Comparison of ENCODE assay signal across 33 cellular contexts in genomic region chr1:219020846-219021245, GRCh38.
DNase-seq lines count a peak whose midpoint lies in the region; ATAC-seq, FAIRE-seq and TF ChIP-seq lines count a peak whose summit lies in the region.
"Had no signal": no experiment of that assay in that cellular context is flagged by ENCODE, and none has a peak within 500 bp of the region (broad histone marks: within the 10 kb centered on the region; RNA-seq: fewer than 3 reads in every experiment).

No MANE protein-coding gene starts in this region.

- no peak overlapping the region for H2BK5ac ChIP-seq in IMR-90 (ENCODE audit: low read depth, low read length, poor library complexity, severe bottlenecking)

- H3K4me2 ChIP-seq in HepG2 (ENCODE audit: low read depth, low read length): no peak overlapping the region
- H3K4me2 ChIP-seq in IMR-90 (ENCODE audit: low read depth, low read length): no peak overlapping the region
- H3K4me2 ChIP-seq in PC-9: no peak overlapping the region
- H3K4me2 ChIP-seq in K562 (ENCODE audit: insufficient read depth, low read length): no peak overlapping the region
- H3K4me2 ChIP-seq: A549; BLaER1; BLaER1 treated with 17β-estradiol and CSF1 and Interleukin-3, amounts not matched to agents 10 nM and 100 nM had no signal

- H3K9me1 ChIP-seq in IMR-90 (ENCODE audit: insufficient read depth, low read length): no peaks in the 10 kb centered on the region
- no peaks in the 10 kb centered on the region for H3K9me1 ChIP-seq in K562 (ENCODE audit: control insufficient read depth, insufficient read depth, low read length)

- H3K9me2 ChIP-seq in PC-9 (ENCODE audit: insufficient read depth): no peaks in the 10 kb centered on the region

- H2AK9ac ChIP-seq in IMR-90 (replicated peaks; ENCODE audit: low read depth, low read length, poor library complexity): no peak overlapping the region

- POLR2A ChIA-PET in HepG2 (lab: Yijun Ruan, JAX) (no interaction called here), IMR-90 (lab: Charles Lee; ENCODE audit: unreplicated experiment) (no interaction called here), PC-9 (lab: Charles Lee; ENCODE audit: unreplicated experiment) (no interaction called here), K562 (lab: Yijun Ruan, JAX) (interaction anchor here (1.0 kb wide), 1 partner anchor 29 kb away, joined by 3 read pairs; no protein-coding TSS in a partner anchor)

- H4K91ac ChIP-seq in IMR-90 (ENCODE audit: insufficient read depth, low read depth, low read length): no peak overlapping the region

- intact Hi-C loops in HepG2 (cut with micrococcal nuclease; ENCODE audit: unreplicated experiment): no loop called here
- intact Hi-C loops in right lobe of liver (cut with DNase I): no loop called here
- intact Hi-C loops in IMR-90 (cut with micrococcal nuclease): no loop called here
- intact Hi-C loops in PC-9 (cut with micrococcal nuclease; ENCODE audit: unreplicated experiment): no loop called here
- intact Hi-C loops in K562 (cut with micrococcal nuclease): no loop called here

- H2AK5ac ChIP-seq in IMR-90 (ENCODE audit: low read depth, low read length): no peak overlapping the region

- no peak overlapping the region for H3K18ac ChIP-seq in IMR-90 (ENCODE audit: low read depth, low read length)

- TF ChIP-seq CTCF in HepG2 (CRISPR knock-in tag; IDR thresholded peaks at IDR 0.05): no peak
- TF ChIP-seq CTCF in right lobe of liver (IDR thresholded peaks at IDR 0.05): no peak
- TF ChIP-seq CTCF in IMR-90 (conservative IDR thresholded peaks at IDR 0.05; ENCODE audit: low read depth, low read length): no peak
- no peak for TF ChIP-seq CTCF in PC-9 (conservative IDR thresholded peaks at IDR 0.05)
- no peak for TF ChIP-seq CTCF in K562 (IDR thresholded peaks at IDR 0.05 in 2 of 3, conservative IDR thresholded peaks at IDR 0.05 in 1 of 3; ENCODE audit: insufficient read depth in 2 of 3, low read depth in 1 of 3, low read length in 3 of 3)

- TF ChIP-seq POLR2A in HepG2 (IDR thresholded peaks at IDR 0.05; ENCODE audit: insufficient read depth in 1 of 2, low read depth in 2 of 2, low read length in 2 of 2) (no peak), right lobe of liver (IDR thresholded peaks at IDR 0.05) (no peak), IMR-90 (IDR thresholded peaks at IDR 0.05; ENCODE audit: low read depth, low read length) (no peak), K562 (conservative IDR thresholded peaks at IDR 0.05) (no peak)

- H3K4me1 ChIP-seq in HepG2 (ENCODE audit: insufficient read depth, low read length) (no peaks in the 10 kb centered on the region), right lobe of liver (no peaks in the 10 kb centered on the region), IMR-90 (ENCODE audit: control insufficient read depth, insufficient read depth, low read length) (no peaks in the 10 kb centered on the region), PC-9 (replicated peaks; ENCODE audit: insufficient read depth) (no peaks in the 10 kb centered on the region), K562 (replicated peaks in 1 of 2; ENCODE audit: control insufficient read depth in 2 of 2, insufficient read depth in 2 of 2, low read length in 2 of 2) (no peaks in the 10 kb centered on the region)
- H3K4me1 ChIP-seq: A549; BE2C; BLaER1; BLaER1 treated with 17β-estradiol and CSF1 and Interleukin-3, amounts not matched to agents 10 nM and 100 nM; Caco-2 had no signal

- H4K5ac ChIP-seq in IMR-90 (ENCODE audit: low read depth, low read length): no peak overlapping the region

- H3K27ac ChIP-seq in HepG2 (ENCODE audit: extremely low read length, insufficient read depth, low read length) (no peak overlapping the region), right lobe of liver (no peak overlapping the region), IMR-90 (ENCODE audit: insufficient read depth, low read length) (no peak overlapping the region), PC-9 (no peak overlapping the region), K562 (ENCODE audit: extremely low read depth, low read depth, low read length) (no peak overlapping the region)
- H3K27ac ChIP-seq: 22Rv1; A549; BLaER1; BLaER1 treated with 17β-estradiol and CSF1 and Interleukin-3, amounts not matched to agents 10 nM and 100 nM; C4-2B had no signal

- H4K8ac ChIP-seq in IMR-90 (ENCODE audit: low read depth in 2 of 2, low read length in 2 of 2): no peak overlapping the region

- no peak overlapping the region for H2BK15ac ChIP-seq in IMR-90 (ENCODE audit: low read depth, low read length)

- H2BK20ac ChIP-seq in IMR-90 (ENCODE audit: low read depth, low read length): no peak overlapping the region

- no peak overlapping the region for H3K14ac ChIP-seq in IMR-90 (replicated peaks; ENCODE audit: low read depth, low read length)

- TF ChIP-seq EP300 in HepG2 (IDR thresholded peaks at IDR 0.05; ENCODE audit: low read depth in 2 of 2, low read length in 2 of 2) (no peak), HepG2 (CRISPR knock-in tag; IDR thresholded peaks at IDR 0.05; ENCODE audit: borderline replicate concordance) (no peak), K562 (IDR thresholded peaks at IDR 0.05; ENCODE audit: low read length) (no peak)

- H3K9me3 ChIP-seq in HepG2 (ENCODE audit: low read length) (no peaks in the 10 kb centered on the region), right lobe of liver (no peaks in the 10 kb centered on the region), IMR-90 (ENCODE audit: control insufficient read depth, insufficient read depth, low read length) (peaks cover 4% of the 10 kb centered on the region; the same call in 1 of the 2 replicates), PC-9 (ENCODE audit: insufficient read depth, low read depth) (no peaks in the 10 kb centered on the region), K562 (replicated peaks; ENCODE audit: control insufficient read depth, insufficient read depth, low read depth, low read length) (no peaks in the 10 kb centered on the region)
- H3K9me3 ChIP-seq: A549; BE2C; BLaER1; BLaER1 treated with 17β-estradiol and CSF1 and Interleukin-3, amounts not matched to agents 10 nM and 100 nM; Caco-2 had no signal

- H2BK120ac ChIP-seq in IMR-90 (ENCODE audit: low read depth, low read length): no peak overlapping the region

- TF ChIP-seq RAD21 in HepG2 (CRISPR knock-in tag; IDR thresholded peaks at IDR 0.05) (no peak), IMR-90 (IDR thresholded peaks at IDR 0.05; ENCODE audit: low read length) (no peak), K562 (CRISPR knock-in tag; conservative IDR thresholded peaks at IDR 0.05 in 1 of 2, IDR thresholded peaks at IDR 0.05 in 1 of 2) (no peak)

- H3K9ac ChIP-seq in HepG2 (ENCODE audit: insufficient read depth, low read depth, low read length): no peak overlapping the region
- no peak overlapping the region for H3K9ac ChIP-seq in IMR-90 (ENCODE audit: low read depth, low read length)
- no peak overlapping the region for H3K9ac ChIP-seq in K562 (ENCODE audit: insufficient read depth in 1 of 2, low read depth in 2 of 2, low read length in 2 of 2)
- H3K9ac ChIP-seq: BLaER1; BLaER1 treated with 17β-estradiol and CSF1 and Interleukin-3, amounts not matched to agents 10 nM and 100 nM had no signal

- no peaks in the 10 kb centered on the region; a peak in 1 of 5 replicates for H3K27me3 ChIP-seq in HepG2 (ENCODE audit: control insufficient read depth in 1 of 2, insufficient read depth in 2 of 2, low read length in 2 of 2)
- no peaks in the 10 kb centered on the region for H3K27me3 ChIP-seq in right lobe of liver
- no peaks in the 10 kb centered on the region for H3K27me3 ChIP-seq in IMR-90 (ENCODE audit: control insufficient read depth, insufficient read depth, low read length)
- H3K27me3 ChIP-seq in PC-9 (ENCODE audit: insufficient read depth, low read depth): no peaks in the 10 kb centered on the region
- no peaks in the 10 kb centered on the region for H3K27me3 ChIP-seq in K562 (ENCODE audit: control insufficient read depth in 2 of 2, insufficient read depth in 2 of 2, low read length in 2 of 2)
- H3K27me3 ChIP-seq: BE2C; BLaER1; BLaER1 treated with 17β-estradiol and CSF1 and Interleukin-3, amounts not matched to agents 10 nM and 100 nM had no signal

- no peak overlapping the region for H3K4me3 ChIP-seq in HepG2 (replicated peaks in 1 of 3; ENCODE audit: insufficient read depth in 1 of 3, low read depth in 2 of 3, low read length in 3 of 3)
- no peak overlapping the region for H3K4me3 ChIP-seq in right lobe of liver
- H3K4me3 ChIP-seq in IMR-90 (ENCODE audit: insufficient read depth, low read depth, low read length): no peak overlapping the region
- H3K4me3 ChIP-seq in PC-9: no peak overlapping the region
- no peak overlapping the region for H3K4me3 ChIP-seq in K562
- H3K4me3 ChIP-seq: A549; BLaER1; BLaER1 treated with 17β-estradiol and CSF1 and Interleukin-3, amounts not matched to agents 10 nM and 100 nM had no signal

- H3K4ac ChIP-seq in IMR-90 (ENCODE audit: low read depth, low read length): no peak overlapping the region

- H2AFZ ChIP-seq in HepG2 (ENCODE audit: low read length): no peak overlapping the region
- no peak overlapping the region for H2AFZ ChIP-seq in IMR-90 (replicated peaks; ENCODE audit: low read length, poor library complexity)
- peak overlapping the region; percentile 44; the same call in 1 of the 2 replicates for H2AFZ ChIP-seq in PC-9
- H2AFZ ChIP-seq in K562 (ENCODE audit: low read depth, low read length): no peak overlapping the region

- H3F3A ChIP-seq in PC-9 (ENCODE audit: insufficient read depth, low read depth): no peaks in the 10 kb centered on the region

- H3K23ac ChIP-seq in IMR-90 (ENCODE audit: low read depth, low read length): no peak overlapping the region

- BruUV-seq in HepG2 (replicated peaks; lab: Mats Ljungman, UMichigan): no TSS peak
- BruUV-seq in IMR-90 (replicated peaks; lab: Mats Ljungman, UMichigan): no TSS peak
- no TSS peak for BruUV-seq in PC-9 (replicated peaks; lab: Mats Ljungman, UMichigan)
- BruUV-seq in K562 (replicated peaks; lab: Mats Ljungman, UMichigan): no TSS peak

- no peaks in the 10 kb centered on the region for H3K79me2 ChIP-seq in HepG2 (ENCODE audit: insufficient read depth, low read length)
- no peaks in the 10 kb centered on the region for H3K79me2 ChIP-seq in PC-9 (ENCODE audit: low read depth)
- H3K79me2 ChIP-seq in K562 (ENCODE audit: control insufficient read depth, insufficient read depth, low read length): no peaks in the 10 kb centered on the region

- CTCF ChIA-PET in HepG2 (lab: Yijun Ruan, JAX; ENCODE audit: low intra/inter-chr PET ratio, low total read pairs) (no interaction called here), IMR-90 (lab: Yijun Ruan, JAX) (interaction anchor here (0.8 kb wide), 1 partner anchor 12 kb away, joined by 3 read pairs; no protein-coding TSS in a partner anchor), PC-9 (lab: Charles Lee) (no interaction called here), K562 (lab: Yijun Ruan, JAX; ENCODE audit: low intra/inter-chr PET ratio) (no interaction called here)

- FAIRE-seq in HepG2 (lab: Jason Lieb, UNC) (no peak), K562 (lab: Jason Lieb, UNC) (no peak), frontal cortex (lab: Jason Lieb, UNC) (no peak)
- FAIRE-seq: A204.1, A549 had no signal

- H3K79me1 ChIP-seq in IMR-90 (ENCODE audit: low read depth in 1 of 2, low read length in 2 of 2): no peaks in the 10 kb centered on the region

- dilution Hi-C loops in IMR-90 (cut with HindIII; ENCODE audit: low sequenced_read_pairs, unreplicated experiment): no loop called here

- in situ Hi-C loops in HepG2 (cut with HindIII; ENCODE audit: extremely low pct_ligation_motif_present, low pct_unique_long_range_greater_than_20kb): no loop called here
- in situ Hi-C loops in IMR-90 (cut with MboI; ENCODE audit: low sequenced_read_pairs): no loop called here
- in situ Hi-C loops in K562 (cut with MboI): no loop called here

- no peak for ATAC-seq in HepG2
- ATAC-seq in right lobe of liver: no peak
- no peak for ATAC-seq in IMR-90 (ENCODE audit: low read depth)
- no peak for ATAC-seq in K562
- ATAC-seq: A549; CD8-positive, alpha-beta T cell had no signal

- no peaks in the 10 kb centered on the region for H4K20me1 ChIP-seq in HepG2 (ENCODE audit: insufficient read depth, low read length)
- no peaks in the 10 kb centered on the region for H4K20me1 ChIP-seq in IMR-90 (ENCODE audit: insufficient read depth, low read length)
- H4K20me1 ChIP-seq in PC-9 (ENCODE audit: insufficient read depth): no peaks in the 10 kb centered on the region
- no peaks in the 10 kb centered on the region for H4K20me1 ChIP-seq in K562 (replicated peaks; ENCODE audit: control insufficient read depth, insufficient read depth, low read length)
- H4K20me1 ChIP-seq: BLaER1; BLaER1 treated with 17β-estradiol and CSF1 and Interleukin-3, amounts not matched to agents 10 nM and 100 nM had no signal

- no peaks in the 10 kb centered on the region for H3K36me3 ChIP-seq in HepG2 (replicated peaks in 1 of 2; ENCODE audit: control insufficient read depth in 1 of 2, insufficient read depth in 2 of 2, low read length in 2 of 2)
- no peaks in the 10 kb centered on the region for H3K36me3 ChIP-seq in right lobe of liver
- H3K36me3 ChIP-seq in IMR-90 (ENCODE audit: control insufficient read depth, insufficient read depth, low read length): no peaks in the 10 kb centered on the region
- 0 out of 2 replicates have a peak, but pooled peaks cover 3% of the 10 kb centered on the region for H3K36me3 ChIP-seq in PC-9 (ENCODE audit: low read depth)
- H3K36me3 ChIP-seq in K562 (ENCODE audit: control insufficient read depth, insufficient read depth, low read length): no peaks in the 10 kb centered on the region
- H3K36me3 ChIP-seq: BE2C; BLaER1; BLaER1 treated with 17β-estradiol and CSF1 and Interleukin-3, amounts not matched to agents 10 nM and 100 nM had no signal

- DNase-seq in HepG2 (ENCODE audit: low spot score) (no peak), right lobe of liver (no peak), IMR-90 (no peak), PC-9 (no peak), K562 (ENCODE audit: extremely low read depth in 1 of 4, low spot score in 3 of 4) (no peak), iPS-NIHi11 (ENCODE audit: low spot score) (no peak), frontal cortex (ENCODE audit: low spot score in 2 of 2) (no peak)
- no peak for DNase-seq in stimulated activated CD4-positive, alpha-beta T cell treated with anti-CD3 and anti-CD28 coated beads, Interleukin-1b, Interleukin-23, amount 100 ng/mL, for 48 hours
- DNase-seq: 8988T; ACHN; AML-193; BE2C; C1 segment of cervical spinal cord; Caco-2; Calu3; CD4-positive, alpha-beta memory T cell; CD4-positive, alpha-beta T cell; CD4-positive, CD25-positive, alpha-beta regulatory T cell; CD8-positive, alpha-beta memory T cell; CD8-positive, alpha-beta T cell; COR-L47; DMS 273 treated with DMSO at 0.1 percent for 48 hours; DMS153; DMS53; DMS79; DMS79 treated with DMSO at 0.1 percent for 48 hours; DND-41 had no signal

- H3K56ac ChIP-seq in IMR-90 (ENCODE audit: extremely low read depth, insufficient read depth, low read length): no peak overlapping the region

Comparison
In these comparisons a context has a peak if more than half of its experiments do, and no peak if none do; other contexts are left out.
1. Of the 241 proteins assayed by ChIP-seq in both HepG2 and K562: peak only in HepG2: MAFF; only in K562: none; in both: none; in neither: 239; mixed calls (peak in some experiments, not most) for 1.